ENCODE assay signal across 8 cellular contexts in genomic region chr11:61966673-61967176, GRCh38. TPM values are rescaled to one million over a fixed set of nuclear protein-coding genes. Genes with fewer than 3 reads are reported as not detected.
DNase-seq lines count a peak whose midpoint lies in the region; ATAC-seq and TF ChIP-seq lines count a peak whose summit lies in the region.

No MANE protein-coding gene starts in this region.

- under 1% methylated on average over 20 of the region's 20 CpGs for WGBS in HUES64

- H3K9me3 Mint-ChIP-seq in CD4-positive, CD25-positive, alpha-beta regulatory T cell, result peaks cover 0 to 5% (median 0%) of the 10 kb centered on the region in 7 donors
- H3K9me3 Mint-ChIP-seq in activated T-cell treated with anti-CD3 and anti-CD28 coated beads, Interleukin-2, amount 50 U/mL, for 4 hours, result no peaks in the 10 kb centered on the region

- H3K27ac Mint-ChIP-seq in CD4-positive, CD25-positive, alpha-beta regulatory T cell, result peak overlapping the region; percentile 97 to 98 (median 97)

- ATAC-seq in CD4-positive, CD25-positive, alpha-beta regulatory T cell (ENCODE audit: low read depth in 2 of 2), result no peak
- peak in 1 of 2 donors; percentile 19 for ATAC-seq in activated T-cell treated with anti-CD3 and anti-CD28 coated beads, Interleukin-2, amount 50 U/mL, for 4 hours
- no peak for ATAC-seq in activated CD4-positive, CD25-positive, alpha-beta regulatory T cell treated with anti-CD3 and anti-CD28 coated beads, Interleukin-2, amount 50 U/mL, for 24 hours
- ATAC-seq in HG03439 (IDR thresholded peaks at IDR 0.05; ENCODE audit: unreplicated experiment), result no peak
- no peak for ATAC-seq in HG03469 (IDR thresholded peaks at IDR 0.05; ENCODE audit: unreplicated experiment)

- peak overlapping the region; percentile 92 for H3K27ac ChIP-seq in CD4-positive, CD25-positive, alpha-beta regulatory T cell (ENCODE audit: insufficient read depth, low read length, poor library complexity, severe bottlenecking)
- H3K27ac ChIP-seq in HUES64 (ENCODE audit: low read depth, low read length), result peak overlapping the region; percentile 94
- peak overlapping the region; percentile 95 for H3K27ac ChIP-seq in rectal smooth muscle tissue (ENCODE audit: low read depth, low read length)

- peaks cover 45% of the 10 kb centered on the region for H3K4me1 ChIP-seq in CD4-positive, CD25-positive, alpha-beta regulatory T cell (ENCODE audit: control insufficient read depth, insufficient read depth, low read length, poor library complexity, severe bottlenecking)
- H3K4me1 ChIP-seq in HUES64 (ENCODE audit: insufficient read depth, low read length) (peaks cover 16% of the 10 kb centered on the region), rectal smooth muscle tissue (ENCODE audit: control insufficient read depth, insufficient read depth, low read length) (peaks cover 17% of the 10 kb centered on the region)

- TF ChIP-seq CTCF in fibroblast of the aortic adventitia (IDR thresholded peaks at IDR 0.05; ENCODE audit: insufficient read depth, low read length), result no peak

- DNase-seq in CD4-positive, CD25-positive, alpha-beta regulatory T cell, result peak in 1 of 3 donors; percentile 52
- no peak for DNase-seq in activated T-cell treated with anti-CD3 and anti-CD28 coated beads, Interleukin-2, amount 50 U/mL, for 4 hours
- DNase-seq in fibroblast of the aortic adventitia (ENCODE audit: low read depth), result peak; percentile 55

- H3K4me3 ChIP-seq in CD4-positive, CD25-positive, alpha-beta regulatory T cell (ENCODE audit: low read depth, low read length), result peak overlapping the region; percentile 99
- H3K4me3 ChIP-seq in HUES64 (ENCODE audit: low read length) (peak overlapping the region; percentile 100), fibroblast of the aortic adventitia (ENCODE audit: low read depth, low read length) (peak overlapping the region; percentile 100), rectal smooth muscle tissue (ENCODE audit: low read length) (peak overlapping the region; percentile 89)

- H3K27me3 ChIP-seq in CD4-positive, CD25-positive, alpha-beta regulatory T cell (ENCODE audit: control insufficient read depth, insufficient read depth, low read length), result no peaks in the 10 kb centered on the region
- H3K27me3 ChIP-seq in HUES64 (ENCODE audit: insufficient read depth, low read length) (no peaks in the 10 kb centered on the region), rectal smooth muscle tissue (ENCODE audit: control insufficient read depth, insufficient read depth, low read length) (no peaks in the 10 kb centered on the region)

- H3K27me3 Mint-ChIP-seq in CD4-positive, CD25-positive, alpha-beta regulatory T cell, result peaks cover 7% of the 10 kb centered on the region
- H3K27me3 Mint-ChIP-seq in activated T-cell treated with anti-CD3 and anti-CD28 coated beads, Interleukin-2, amount 50 U/mL, for 4 hours (ENCODE audit: low read depth), result no peaks in the 10 kb centered on the region

- H3K4me3 Mint-ChIP-seq in CD4-positive, CD25-positive, alpha-beta regulatory T cell, result peak overlapping the region; percentile 96 to 100 (median 97)
- H3K4me3 Mint-ChIP-seq in activated T-cell treated with anti-CD3 and anti-CD28 coated beads, Interleukin-2, amount 50 U/mL, for 4 hours, result peak overlapping the region; percentile 93

- H3K9me3 ChIP-seq in CD4-positive, CD25-positive, alpha-beta regulatory T cell (ENCODE audit: control insufficient read depth in 2 of 2, low read length in 2 of 2), result no peaks in the 10 kb centered on the region
- H3K9me3 ChIP-seq in HUES64 (ENCODE audit: insufficient read depth, low read depth, low read length), result no peaks in the 10 kb centered on the region

- H3K36me3 Mint-ChIP-seq in CD4-positive, CD25-positive, alpha-beta regulatory T cell, result peaks cover 26% of the 10 kb centered on the region
- peaks cover 28% of the 10 kb centered on the region for H3K36me3 Mint-ChIP-seq in activated T-cell treated with anti-CD3 and anti-CD28 coated beads, Interleukin-2, amount 50 U/mL, for 4 hours (ENCODE audit: insufficient read depth)

- H3K9ac ChIP-seq in HUES64 (ENCODE audit: low read depth, low read length), result peak overlapping the region; percentile 97
- H3K9ac ChIP-seq in rectal smooth muscle tissue (ENCODE audit: low read length), result peak overlapping the region; percentile 66

- H3K36me3 ChIP-seq in CD4-positive, CD25-positive, alpha-beta regulatory T cell (ENCODE audit: control insufficient read depth, insufficient read depth, low read length), result peaks cover 25% of the 10 kb centered on the region
- peaks cover 36% of the 10 kb centered on the region for H3K36me3 ChIP-seq in HUES64 (ENCODE audit: insufficient read depth, low read length)
- peaks cover 11% of the 10 kb centered on the region for H3K36me3 ChIP-seq in rectal smooth muscle tissue (ENCODE audit: control insufficient read depth, insufficient read depth, low read length)

- H3K4me1 Mint-ChIP-seq in CD4-positive, CD25-positive, alpha-beta regulatory T cell, result peaks cover 18 to 67% (median 52%) of the 10 kb centered on the region in 4 donors
- peaks cover 70% of the 10 kb centered on the region for H3K4me1 Mint-ChIP-seq in activated T-cell treated with anti-CD3 and anti-CD28 coated beads, Interleukin-2, amount 50 U/mL, for 4 hours (ENCODE audit: low read depth)

RNA-seq across cellular contexts. Expression of gene FTH1, which starts 0.7 kb away (rescaled TPM):
- total RNA-seq in CD4-positive, CD25-positive, alpha-beta regulatory T cell, result 2,525 TPM
- polyA plus RNA-seq in CD4-positive, CD25-positive, alpha-beta regulatory T cell, result 1,000 to 10,000 TPM; 2,953 to 3,518 (median 3,358) TPM
- polyA plus RNA-seq in HUES64 (2013, experiment 1 of 2), result 1,753 TPM
- 2,093 TPM for polyA plus RNA-seq in HUES64 (2013, experiment 2 of 2)
- 100 to 1,000 TPM; 351 to 505 (median 363) TPM for total RNA-seq in activated T-cell treated with anti-CD3 and anti-CD28 coated beads, Interleukin-2, amount 50 U/mL, for 4 hours
- 1,813 and 2,631 TPM in 2 replicates for total RNA-seq in fibroblast of the aortic adventitia (ENCODE audit: low replicate concordance)

RNA-seq across cellular contexts. Expression of gene BEST1, which starts 16.6 kb away (rescaled TPM):
- 0.15 TPM for total RNA-seq in CD4-positive, CD25-positive, alpha-beta regulatory T cell
- 1 to 10 TPM; 1.2 to 1.8 (median 1.5) TPM for polyA plus RNA-seq in CD4-positive, CD25-positive, alpha-beta regulatory T cell
- not detected for polyA plus RNA-seq in HUES64 (2013, experiment 1 of 2)
- 0.13 TPM for polyA plus RNA-seq in HUES64 (2013, experiment 2 of 2)
- total RNA-seq in activated T-cell treated with anti-CD3 and anti-CD28 coated beads, Interleukin-2, amount 50 U/mL, for 4 hours, result not detected
- total RNA-seq in fibroblast of the aortic adventitia (ENCODE audit: low replicate concordance), result 3.1 and 3.4 TPM in 2 replicates

RNA-seq across cellular contexts. Expression of gene RAB3IL1, which starts 49.4 kb away (rescaled TPM):
- not detected for total RNA-seq in CD4-positive, CD25-positive, alpha-beta regulatory T cell
- not detected for polyA plus RNA-seq in CD4-positive, CD25-positive, alpha-beta regulatory T cell
- 2.6 TPM for polyA plus RNA-seq in HUES64 (2013, experiment 1 of 2)
- polyA plus RNA-seq in HUES64 (2013, experiment 2 of 2), result 3.7 TPM
- total RNA-seq in activated T-cell treated with anti-CD3 and anti-CD28 coated beads, Interleukin-2, amount 50 U/mL, for 4 hours, result 1 to 10 TPM in 1 of 3 donors, under 1 TPM in 1, not detected in 1; 0.15 to 1.4 TPM
- total RNA-seq in fibroblast of the aortic adventitia (ENCODE audit: low replicate concordance), result 17.1 and 50.7 TPM in 2 replicates
